In genomic region chr10:3537518-3537917, GRCh38 we compare ENCODE assay signal across 16 cellular contexts.
"Had no signal": no experiment of that assay in that cellular context is flagged by ENCODE, and none has a peak within 500 bp of the region (broad histone marks: within the 10 kb centered on the region; RNA-seq: fewer than 3 reads in every experiment).

No MANE protein-coding gene starts in this region.

- H3K27ac Mint-ChIP-seq: activated CD4-positive, alpha-beta memory T cell treated with anti-CD3 and anti-CD28 coated beads for 36 hours; activated T-cell treated with anti-CD3 and anti-CD28 coated beads, Interleukin-2, amount 50 U/mL, for 24 hours; T-helper 1 cell treated with Interleukin-12 subunit alpha and Interleukin-12 subunit beta and Interleukin-4 antibody, amounts not matched to agents 30 μg/mL and 1 μg/mL, for 36 hours had no signal

- H3K4me1 ChIP-seq: body of pancreas, colonic mucosa had no signal

- H3K4me3 Mint-ChIP-seq: activated CD4-positive, alpha-beta memory T cell treated with anti-CD3 and anti-CD28 coated beads for 36 hours; activated T-cell treated with anti-CD3 and anti-CD28 coated beads, Interleukin-2, amount 50 U/mL, for 24 hours; mesothelial cell of epicardium; T-helper 1 cell treated with Interleukin-12 subunit alpha and Interleukin-12 subunit beta and Interleukin-4 antibody, amounts not matched to agents 30 μg/mL and 1 μg/mL, for 36 hours had no signal

- FAIRE-seq: urothelium cell line had no signal

- H3K27ac ChIP-seq: adrenal gland, body of pancreas, colonic mucosa, psoas muscle, WERI-Rb-1 had no signal

- H3K36me3 ChIP-seq: adrenal gland, colonic mucosa, esophagus squamous epithelium, WERI-Rb-1 had no signal

- DNase-seq: activated CD4-positive, alpha-beta memory T cell treated with anti-CD3 and anti-CD28 coated beads for 36 hours; activated naive CD4-positive, alpha-beta T cell treated with anti-CD3 and anti-CD28 coated beads, Interleukin-2, amount 50 U/mL, for 16 hours; activated T-cell treated with anti-CD3 and anti-CD28 coated beads, Interleukin-2, amount 50 U/mL, for 24 hours; adrenal gland; body of pancreas; caudate nucleus; colonic mucosa; effector CD4-positive, alpha-beta T cell; esophagus squamous epithelium; psoas muscle; stimulated activated CD4-positive, alpha-beta T cell treated with anti-CD3 and anti-CD28 coated beads, Interleukin-12 subunit alpha, Interleukin-12 subunit beta, amount 100 ng/mL, for 4 hours; stimulated activated CD4-positive, alpha-beta T cell treated with anti-CD3 and anti-CD28 coated beads, Interleukin-2, amount 100 ng/mL, for 24 hours; WERI-Rb-1 had no signal

- H3K27me3 Mint-ChIP-seq: activated CD4-positive, alpha-beta memory T cell treated with anti-CD3 and anti-CD28 coated beads for 36 hours; activated T-cell treated with anti-CD3 and anti-CD28 coated beads, Interleukin-2, amount 50 U/mL, for 24 hours had no signal

- H3K4me3 ChIP-seq: adrenal gland, body of pancreas, colonic mucosa, esophagus squamous epithelium, psoas muscle had no signal

- H3K36me3 Mint-ChIP-seq: activated CD4-positive, alpha-beta memory T cell treated with anti-CD3 and anti-CD28 coated beads for 36 hours; mesothelial cell of epicardium had no signal

- H3K27me3 ChIP-seq: adrenal gland, body of pancreas, colonic mucosa, esophagus squamous epithelium had no signal

- H3K9me3 Mint-ChIP-seq: activated CD4-positive, alpha-beta memory T cell treated with anti-CD3 and anti-CD28 coated beads for 36 hours; activated T-cell treated with anti-CD3 and anti-CD28 coated beads, Interleukin-2, amount 50 U/mL, for 24 hours; mesothelial cell of epicardium; T-helper 1 cell treated with Interleukin-12 subunit alpha and Interleukin-12 subunit beta and Interleukin-4 antibody, amounts not matched to agents 30 μg/mL and 1 μg/mL, for 36 hours had no signal

- ATAC-seq: body of pancreas, psoas muscle had no signal

- H3K9me3 ChIP-seq: adrenal gland, body of pancreas, colonic mucosa, esophagus squamous epithelium, psoas muscle had no signal
